Comparison of ENCODE assay signal across 29 cellular contexts in genomic region chr12:66228462-66228861, GRCh38. TPM values are rescaled to one million over a fixed set of nuclear protein-coding genes. Genes with fewer than 3 reads are reported as not detected.
"Had no signal": no experiment of that assay in that cellular context is flagged by ENCODE, and none has a peak within 500 bp of the region (broad histone marks: within the 10 kb centered on the region; RNA-seq: fewer than 3 reads in every experiment).

No MANE protein-coding gene starts in this region.

- H3K9me3 ChIP-seq: neutrophil, pancreas, prostate gland, right atrium auricular region, spleen, suprapubic skin, testis, tibial artery, transverse colon, upper lobe of right lung, uterus had no signal

- DNase-seq: naive thymus-derived CD4-positive, alpha-beta T cell; natural killer cell; nephron progenitor cell; nucleus accumbens; pancreas; retina; spleen; stimulated activated CD4-positive, alpha-beta T cell treated with anti-CD3 and anti-CD28 coated beads, Interleukin-12 subunit alpha, Interleukin-12 subunit beta, amount 100 ng/mL, for 4 hours; stimulated activated CD4-positive, alpha-beta T cell treated with anti-CD3 and anti-CD28 coated beads, Interleukin-1b, Interleukin-23, amount 100 ng/mL, for 48 hours; stimulated activated CD4-positive, alpha-beta T cell treated with anti-CD3 and anti-CD28 coated beads, Interleukin-4, amount 100 ng/mL, for 1 hour; stimulated activated CD4-positive, alpha-beta T cell treated with anti-CD3 and anti-CD28 coated beads, Interleukin-4, amount 100 ng/mL, for 4 hours; stimulated activated CD8-positive, alpha-beta memory T cell treated with anti-CD3 and anti-CD28 coated beads, Interleukin-4, amount 100 ng/mL, for 48 hours; stimulated activated naive CD4-positive, alpha-beta T cell; stimulated activated naive CD8-positive, alpha-beta T cell treated with anti-CD3 and anti-CD28 coated beads, Interleukin-15, amount 100 ng/mL, for 72 hours; stimulated activated naive CD8-positive, alpha-beta T cell treated with anti-CD3 and anti-CD28 coated beads, Interleukin-15, Interleukin-2, amounts not matched to agents 100 U/mL and 50 U/mL, for 24 hours; substantia nigra; testis; tibial artery; transverse colon; upper lobe of right lung; uterus had no signal

- H3K36me3 ChIP-seq: pancreas, prostate gland, transverse colon, uterus had no signal

- ATAC-seq: naive thymus-derived CD4-positive, alpha-beta T cell; natural killer cell; pancreas; sciatic nerve; stimulated activated memory B cell treated with anti-CD40 and anti-IgM and Interleukin-4, amounts not matched to agents 10 μg/mL and 1 μg/mL and 100 μg/mL, for 72 hours; stimulated activated naive CD8-positive, alpha-beta T cell treated with anti-CD3 and anti-CD28 coated beads, Interleukin-15, amount 100 ng/mL, for 72 hours; stimulated activated naive CD8-positive, alpha-beta T cell treated with anti-CD3 and anti-CD28 coated beads, Interleukin-15, Interleukin-2, amounts not matched to agents 100 U/mL and 50 U/mL, for 24 hours; upper lobe of right lung had no signal

- H3K4me3 ChIP-seq: pancreas, prostate gland, right atrium auricular region, skin epidermis, smooth muscle cell, spleen, suprapubic skin, testis, tibial artery, transverse colon, upper lobe of right lung, uterus had no signal

- H3K27me3 ChIP-seq: neutrophil, pancreas, right atrium auricular region, spleen, suprapubic skin, testis, tibial artery, transverse colon, upper lobe of right lung, uterus had no signal

- H3K27ac ChIP-seq: pancreas, prostate gland, right atrium auricular region, skin epidermis, spleen, suprapubic skin, testis, tibial artery, transverse colon, upper lobe of right lung, uterus had no signal

- H3K4me2 ChIP-seq: smooth muscle cell had no signal

- FAIRE-seq: pancreas had no signal

- H3K4me1 ChIP-seq: prostate gland, right atrium auricular region, suprapubic skin, testis, tibial artery, transverse colon, upper lobe of right lung, uterus had no signal

RNA-seq across cellular contexts. Expression of gene IRAK3, which starts 39.4 kb away (rescaled TPM):
- polyA plus RNA-seq: naive thymus-derived CD4-positive, alpha-beta T cell had no signal
